1 cellular context compared by ENCODE assay signal in genomic region chr5:126829098-126829497, GRCh38.
TF ChIP-seq lines count a peak whose summit lies in the region.

No MANE protein-coding gene starts in this region.

TF ChIP-seq in WTC11, 78 proteins besides CTCF, POLR2A, EP300 and RAD21 (continued from another document):
- no peak for TF ChIP-seq ZNF425 (CRISPR knock-in tag; conservative IDR thresholded peaks at IDR 0.05)
- TF ChIP-seq CDX4 (CRISPR knock-in tag; IDR thresholded peaks at IDR 0.05; ENCODE audit: borderline replicate concordance): no peak
- no peak for TF ChIP-seq MXD4 (CRISPR knock-in tag; IDR thresholded peaks at IDR 0.05; ENCODE audit: borderline replicate concordance)
- no peak for TF ChIP-seq ETV6 (CRISPR knock-in tag; IDR thresholded peaks at IDR 0.05)
- TF ChIP-seq NR1H2 (CRISPR knock-in tag; IDR thresholded peaks at IDR 0.05): no peak
- TF ChIP-seq ATF3 (CRISPR knock-in tag; conservative IDR thresholded peaks at IDR 0.05): no peak
- TF ChIP-seq SOX15 (CRISPR knock-in tag; IDR thresholded peaks at IDR 0.05): no peak
